8 cellular contexts compared by ENCODE assay signal in genomic region chr14:23057757-23058653, GRCh38.
DNase-seq lines count a peak whose midpoint lies in the region; ATAC-seq and TF ChIP-seq lines count a peak whose summit lies in the region.

No MANE protein-coding gene starts in this region.

- H3K4me1 ChIP-seq in RWPE2 (ENCODE audit: insufficient read depth, poor library complexity, severe bottlenecking) = peaks cover 13% of the 10 kb centered on the region

- H3K36me3 ChIP-seq in RWPE2 (ENCODE audit: low read depth) = peaks cover 44% of the 10 kb centered on the region

- ATAC-seq in HG02852 (IDR thresholded peaks at IDR 0.05; ENCODE audit: unreplicated experiment) (peak; percentile 53), RWPE2 (ENCODE audit: low read depth) (peak; percentile 63)

- H3K4me3 ChIP-seq in RWPE2 (ENCODE audit: severe bottlenecking) (peak overlapping the region; percentile 76), iPS-11a (ENCODE audit: low read depth, low read length) (peak overlapping the region; percentile 33), skin epidermis (peak overlapping the region; percentile 58 to 77 (median 62))

- H3K27ac ChIP-seq in RWPE2 (ENCODE audit: poor library complexity, severe bottlenecking) (peak overlapping the region; percentile 73), skin epidermis (peak overlapping the region in 14 of 21 experiments; percentile 9 to 79 (median 56))

- H3K27me3 ChIP-seq in RWPE2 (ENCODE audit: insufficient read depth, poor library complexity, severe bottlenecking) = no peaks in the 10 kb centered on the region

- peak; percentile 93 for DNase-seq in RWPE2 (ENCODE audit: low spot score)
- DNase-seq in astrocyte of the hippocampus (ENCODE audit: low read depth, low spot score) = peak; percentile 94
- DNase-seq in DMS 273 (lab: John Stamatoyannopoulos, UW; ENCODE audit: unreplicated experiment) = no peak
- no peak for DNase-seq in NCI-H146 (lab: John Stamatoyannopoulos, UW)

- no peaks in the 10 kb centered on the region for H3K9me3 ChIP-seq in RWPE2 (ENCODE audit: severe bottlenecking)

- TF ChIP-seq CTCF in GM12872 (IDR thresholded peaks at IDR 0.05; ENCODE audit: insufficient read depth, low read depth, low read length) (peak; percentile 96), RWPE2 (IDR thresholded peaks at IDR 0.05; ENCODE audit: poor library complexity, severe bottlenecking) (peak; percentile 99)

Comparison
In these comparisons a context has a peak if more than half of its experiments do, and no peak if none do; other contexts are left out.
1. DNase-seq: peak in RWPE2 (single experiment) and astrocyte of the hippocampus (single experiment); none in DMS 273 (single experiment) and NCI-H146 (single experiment).
2. Peak in every context shown above with its lines, with median percentiles within 50 percentile points of each other: H3K4me3 ChIP-seq.